28 cellular contexts compared by ENCODE assay signal in the genomic region with DNA sequence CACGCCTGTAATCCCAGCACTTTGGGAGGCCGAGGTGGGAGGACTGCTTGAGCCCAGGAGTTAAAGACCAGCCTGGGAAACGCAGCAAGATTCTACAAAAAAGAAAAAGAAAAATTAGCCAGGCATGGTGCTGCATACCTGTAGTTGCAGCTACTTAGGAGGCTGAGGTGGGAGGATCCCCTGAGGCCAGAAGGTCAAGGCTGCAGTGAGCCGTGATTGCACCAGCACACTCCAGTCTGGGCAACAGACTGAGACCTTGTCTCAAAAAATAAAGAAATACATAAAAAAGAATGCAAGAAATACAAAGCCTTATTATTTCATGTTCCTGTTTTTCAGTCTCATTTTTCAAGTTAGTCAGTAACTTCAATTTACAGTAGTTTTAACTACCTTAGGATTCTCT.
"Had no signal": no experiment of that assay in that cellular context is flagged by ENCODE, and none has a peak within 500 bp of the region (broad histone marks: within the 10 kb centered on the region; RNA-seq: fewer than 3 reads in every experiment).

No MANE protein-coding gene starts in this region.

- H3K4me3 Mint-ChIP-seq: mesothelial cell of epicardium; naive B cell; natural killer cell; nephron progenitor cell; neural progenitor cell; stimulated activated naive B cell treated with anti-CD40 and anti-IgM and Interleukin-4, amounts not matched to agents 10 μg/mL and 1 μg/mL and 100 μg/mL, for 72 hours had no signal

- ATAC-seq: left colon; natural killer cell; right lobe of liver; stimulated activated naive B cell treated with anti-CD40 and anti-IgM and Interleukin-4, amounts not matched to agents 10 μg/mL and 1 μg/mL and 100 μg/mL, for 72 hours; stimulated activated naive CD8-positive, alpha-beta T cell treated with anti-CD3 and anti-CD28 coated beads, Interleukin-15, Interleukin-2, amounts not matched to agents 100 U/mL and 50 U/mL, for 24 hours; upper lobe of right lung had no signal

- H3K4me1 ChIP-seq: left ventricle myocardium inferior, neural progenitor cell, parathyroid adenoma, right atrium auricular region, upper lobe of right lung had no signal

- H3K27me3 Mint-ChIP-seq: progenitor cell of endocrine pancreas had no signal

- H3K27ac Mint-ChIP-seq: mesothelial cell of epicardium, naive B cell, natural killer cell, nephron progenitor cell, neural progenitor cell had no signal

- H3K36me3 ChIP-seq: left ventricle myocardium inferior, neural progenitor cell, neutrophil, right atrium auricular region, right lobe of liver, stomach, thyroid gland, transverse colon, upper lobe of right lung had no signal

- H3K27me3 ChIP-seq: neural progenitor cell, right atrium auricular region, right lobe of liver, stomach, testis, thyroid gland, transverse colon, upper lobe of right lung had no signal

- H3K36me3 Mint-ChIP-seq: mesothelial cell of epicardium; naive B cell; natural killer cell; neural progenitor cell; stimulated activated naive B cell treated with anti-CD40 and anti-IgM and Interleukin-4, amounts not matched to agents 10 μg/mL and 1 μg/mL and 100 μg/mL, for 72 hours had no signal

- H3K4me3 ChIP-seq: left ventricle myocardium inferior, lung, neural progenitor cell, right atrium auricular region, right lobe of liver, smooth muscle cell, stomach, testis, thyroid gland, transverse colon, upper lobe of right lung had no signal

- DNase-seq: hippocampal formation; left colon; left ventricle myocardium inferior; mesendoderm; naive B cell; natural killer cell; nephron progenitor cell; occipital lobe; stimulated activated CD4-positive, alpha-beta T cell treated with anti-CD3 and anti-CD28 coated beads, Interleukin-12 subunit alpha, Interleukin-12 subunit beta, amount 100 ng/mL, for 4 hours; stimulated activated CD4-positive, alpha-beta T cell treated with anti-CD3 and anti-CD28 coated beads, Interleukin-15, amount 100 ng/mL, for 24 hours; stimulated activated CD4-positive, alpha-beta T cell treated with anti-CD3 and anti-CD28 coated beads, Interleukin-2, amount 100 ng/mL, for 24 hours; stimulated activated CD4-positive, alpha-beta T cell treated with anti-CD3 and anti-CD28 coated beads, Interleukin-4, amount 100 ng/mL, for 1 hour; stimulated activated naive B cell treated with anti-CD40 and anti-IgM and Interleukin-4, amounts not matched to agents 10 μg/mL and 1 μg/mL and 100 μg/mL, for 72 hours; stimulated activated naive CD8-positive, alpha-beta T cell treated with anti-CD3 and anti-CD28 coated beads, Interleukin-15, Interleukin-2, amounts not matched to agents 100 U/mL and 50 U/mL, for 24 hours; stomach; testis; thyroid gland; transverse colon; upper lobe of right lung had no signal

- H3K9me3 Mint-ChIP-seq: mesothelial cell of epicardium; naive B cell; natural killer cell; nephron progenitor cell; neural progenitor cell; stimulated activated naive B cell treated with anti-CD40 and anti-IgM and Interleukin-4, amounts not matched to agents 10 μg/mL and 1 μg/mL and 100 μg/mL, for 72 hours had no signal

- H3K9me3 ChIP-seq: left ventricle myocardium inferior, neutrophil, right atrium auricular region, right lobe of liver, stomach, testis, thyroid gland, transverse colon, upper lobe of right lung had no signal

- H3K27ac ChIP-seq: left ventricle myocardium inferior, neural progenitor cell, neutrophil, parathyroid adenoma, right atrium auricular region, stomach, testis, thyroid gland, upper lobe of right lung had no signal
